ENCODE assay signal across 1 cellular context in the genomic region with DNA sequence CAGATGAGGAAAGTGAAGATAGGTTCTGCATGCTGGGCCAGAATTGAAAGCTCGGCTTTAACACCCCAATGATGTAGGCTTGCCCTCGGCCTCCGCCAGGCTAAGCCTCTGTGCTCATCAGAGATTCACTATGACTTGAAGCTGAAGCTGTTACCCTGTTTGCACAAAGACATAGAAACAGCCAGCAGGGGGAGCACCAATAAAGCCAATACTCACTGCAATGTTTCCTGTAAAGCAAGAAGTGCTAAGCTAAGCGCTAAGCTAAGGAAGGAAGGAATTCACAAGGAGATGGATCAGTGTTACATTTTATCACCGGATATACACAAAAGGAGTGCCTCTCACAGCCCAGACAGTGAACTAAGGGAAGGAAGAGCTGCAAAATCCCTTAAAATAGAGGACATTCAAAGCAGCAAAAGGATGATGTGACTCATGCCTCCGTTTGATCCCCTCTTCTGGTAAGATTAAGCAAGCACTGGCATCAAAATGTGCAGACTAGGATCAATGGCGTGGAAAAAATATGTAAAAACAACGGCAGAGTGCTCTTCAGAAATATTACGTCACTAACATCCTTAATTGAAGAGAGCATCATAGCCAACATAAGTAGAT.
A peak's percentile ranks its signal among the peaks of the same experiment; 100 is the strongest.
TF ChIP-seq lines count a peak whose summit lies in the region.

No MANE protein-coding gene starts in this region.

TF ChIP-seq in IMR-90, 13 proteins besides CTCF, POLR2A, EP300 and RAD21:
- TF ChIP-seq RCOR1 (IDR thresholded peaks at IDR 0.05; ENCODE audit: insufficient replicate concordance, low read length) (no peak), SMC3 (IDR thresholded peaks at IDR 0.05; ENCODE audit: low read depth, low read length) (peak; percentile 43), MAFK (IDR thresholded peaks at IDR 0.05; ENCODE audit: low read depth, low read length) (peak; percentile 65)
